Comparison of ENCODE assay signal across 16 cellular contexts in genomic region chr15:42695527-42696071, GRCh38. TPM values are rescaled to one million over a fixed set of nuclear protein-coding genes. Genes with fewer than 3 reads are reported as not detected.
DNase-seq lines count a peak whose midpoint lies in the region; ATAC-seq and TF ChIP-seq lines count a peak whose summit lies in the region.
"Had no signal": no experiment of that assay in that cellular context is flagged by ENCODE, and none has a peak within 500 bp of the region (broad histone marks: within the 10 kb centered on the region; RNA-seq: fewer than 3 reads in every experiment).

No MANE protein-coding gene starts in this region.

- H3K9me3 ChIP-seq in upper lobe of right lung = no peaks in the 10 kb centered on the region
- H3K9me3 ChIP-seq: HAP-1 had no signal

- H3K27me3 ChIP-seq in upper lobe of right lung = no peaks in the 10 kb centered on the region

- no peaks in the 10 kb centered on the region for H3K27me3 Mint-ChIP-seq in activated T-helper 1 cell treated with anti-CD3 and anti-CD28 coated beads, Interleukin-12 subunit alpha, Interleukin-12 subunit beta, Interleukin-2, Interleukin-4 antibody, amounts not matched to agents 30 ng/mL and 10 ng/mL and 1 ng/mL, durations not matched to agents 14 hours and 24 hours and 36 hours (ENCODE audit: insufficient read depth)

- no peaks in the 10 kb centered on the region for H3K4me1 ChIP-seq in upper lobe of right lung
- H3K4me1 ChIP-seq: HAP-1 had no signal

- intact Hi-C loops in activated T-helper 1 cell treated with anti-CD3 and anti-CD28 coated beads, Interleukin-12 subunit alpha, Interleukin-12 subunit beta, Interleukin-2, Interleukin-4 antibody, amounts not matched to agents 30 ng/mL and 10 ng/mL and 1 ng/mL, durations not matched to agents 14 hours and 24 hours and 36 hours (cut with micrococcal nuclease) = no loop called here
- intact Hi-C loops in upper lobe of right lung (cut with DNase I) = no loop called here

- H3K4me1 Mint-ChIP-seq in activated T-helper 1 cell treated with anti-CD3 and anti-CD28 coated beads, Interleukin-12 subunit alpha, Interleukin-12 subunit beta, Interleukin-2, Interleukin-4 antibody, amounts not matched to agents 30 ng/mL and 10 ng/mL and 1 ng/mL, durations not matched to agents 14 hours and 24 hours and 36 hours (ENCODE audit: low read depth) = peaks cover 9% of the 10 kb centered on the region

- no peak overlapping the region for H3K27ac ChIP-seq in upper lobe of right lung
- H3K27ac ChIP-seq: C4-2B, GM23248 had no signal

- TF ChIP-seq POLR2A in NB4 (IDR thresholded peaks at IDR 0.05; ENCODE audit: extremely low read depth, insufficient read length) = no peak

- H3K4me3 ChIP-seq in NB4 (ENCODE audit: low read depth, low read length) (no peak overlapping the region), upper lobe of right lung (no peak overlapping the region)
- H3K4me3 ChIP-seq: GM23248, HAP-1 had no signal

- peak overlapping the region; percentile 8 for H3K27ac Mint-ChIP-seq in activated T-helper 1 cell treated with anti-CD3 and anti-CD28 coated beads, Interleukin-12 subunit alpha, Interleukin-12 subunit beta, Interleukin-2, Interleukin-4 antibody, amounts not matched to agents 30 ng/mL and 10 ng/mL and 1 ng/mL, durations not matched to agents 14 hours and 24 hours and 36 hours

- TF ChIP-seq CTCF in NB4 (IDR thresholded peaks at IDR 0.05; ENCODE audit: low read depth, low read length) (no peak), upper lobe of right lung (IDR thresholded peaks at IDR 0.05) (no peak)

- H3K4me3 Mint-ChIP-seq in activated T-helper 1 cell treated with anti-CD3 and anti-CD28 coated beads, Interleukin-12 subunit alpha, Interleukin-12 subunit beta, Interleukin-2, Interleukin-4 antibody, amounts not matched to agents 30 ng/mL and 10 ng/mL and 1 ng/mL, durations not matched to agents 14 hours and 24 hours and 36 hours = no peak overlapping the region

- peaks cover 29% of the 10 kb centered on the region for H3K36me3 ChIP-seq in upper lobe of right lung

- H3K36me3 Mint-ChIP-seq in activated T-helper 1 cell treated with anti-CD3 and anti-CD28 coated beads, Interleukin-12 subunit alpha, Interleukin-12 subunit beta, Interleukin-2, Interleukin-4 antibody, amounts not matched to agents 30 ng/mL and 10 ng/mL and 1 ng/mL, durations not matched to agents 14 hours and 24 hours and 36 hours (ENCODE audit: low read depth) = peaks cover 6% of the 10 kb centered on the region

- DNase-seq in NB4 (ENCODE audit: low read depth) (peak; percentile 12), medulla oblongata (ENCODE audit: extremely low spot score) (peak; percentile 43), upper lobe of right lung (peak; percentile 34), HCEC 1CT (no peak)
- DNase-seq in activated T-helper 1 cell treated with anti-CD3 and anti-CD28 coated beads, Interleukin-12 subunit alpha, Interleukin-12 subunit beta, Interleukin-2, Interleukin-4 antibody, amounts not matched to agents 30 ng/mL and 10 ng/mL and 1 ng/mL, durations not matched to agents 14 hours and 24 hours and 36 hours (ENCODE audit: low spot score) = no peak
- DNase-seq in stimulated activated CD4-positive, alpha-beta T cell treated with anti-CD3 and anti-CD28 coated beads, Interleukin-4, amount 100 ng/mL, for 1 hour = no peak
- DNase-seq: ACHN, GM23248, NCI-H1694 treated with DMSO at 0.1 percent for 48 hours, NCI-H2107, NCI-H510A, NCI-H82, OCI-M1 had no signal

- no peaks in the 10 kb centered on the region for H3K9me3 Mint-ChIP-seq in activated T-helper 1 cell treated with anti-CD3 and anti-CD28 coated beads, Interleukin-12 subunit alpha, Interleukin-12 subunit beta, Interleukin-2, Interleukin-4 antibody, amounts not matched to agents 30 ng/mL and 10 ng/mL and 1 ng/mL, durations not matched to agents 14 hours and 24 hours and 36 hours

- ATAC-seq in upper lobe of right lung = no peak
- ATAC-seq in HG03571 (IDR thresholded peaks at IDR 0.05; ENCODE audit: unreplicated experiment) = no peak

RNA-seq across cellular contexts. Expression of gene CDAN1, which starts 41.3 kb away (rescaled TPM):
- 24.0 and 26.7 TPM in 2 replicates for total RNA-seq in activated T-helper 1 cell treated with anti-CD3 and anti-CD28 coated beads, Interleukin-12 subunit alpha, Interleukin-12 subunit beta, Interleukin-2, Interleukin-4 antibody, amounts not matched to agents 30 ng/mL and 10 ng/mL and 1 ng/mL, durations not matched to agents 14 hours and 24 hours and 36 hours
- total RNA-seq in upper lobe of right lung = 13.5 TPM

Comparison
In these comparisons a context has a peak if more than half of its experiments do, and no peak if none do; other contexts are left out.
1. DNase-seq: peak in NB4 (single experiment), medulla oblongata (single experiment) and upper lobe of right lung (single experiment); none in activated T-helper 1 cell treated with anti-CD3 and anti-CD28 coated beads, Interleukin-12 subunit alpha, Interleukin-12 subunit beta, Interleukin-2, Interleukin-4 antibody, amounts not matched to agents 30 ng/mL and 10 ng/mL and 1 ng/mL, durations not matched to agents 14 hours and 24 hours and 36 hours (single experiment), HCEC 1CT (single experiment) and stimulated activated CD4-positive, alpha-beta T cell treated with anti-CD3 and anti-CD28 coated beads, Interleukin-4, amount 100 ng/mL, for 1 hour (single experiment).